14 cellular contexts compared by ENCODE assay signal in genomic region chr6:14401181-14401745, GRCh38.
"Had no signal": no experiment of that assay in that cellular context is flagged by ENCODE, and none has a peak within 500 bp of the region (broad histone marks: within the 10 kb centered on the region; RNA-seq: fewer than 3 reads in every experiment).

No MANE protein-coding gene starts in this region.

- H3K4me3 Mint-ChIP-seq: activated B cell treated with CpG ODN at 0.5 μM for 24 hours; activated naive CD8-positive, alpha-beta T cell treated with anti-CD3 and anti-CD28 coated beads for 36 hours; natural killer cell; T-helper 2 cell treated with Interferon-gamma antibody and Interleukin-4, amounts not matched to agents 5 μg/mL and 100 μg/mL, for 36 hours had no signal

- H3K4me1 Mint-ChIP-seq: activated naive CD8-positive, alpha-beta T cell treated with anti-CD3 and anti-CD28 coated beads for 36 hours had no signal

- ATAC-seq: esophagus mucosa; left colon; mucosa of descending colon; natural killer cell; right lobe of liver; stimulated activated naive CD8-positive, alpha-beta T cell treated with anti-CD3 and anti-CD28 coated beads, Interleukin-15, Interleukin-2, amounts not matched to agents 100 U/mL and 50 U/mL, for 24 hours had no signal

- H3K27me3 Mint-ChIP-seq: activated B cell treated with CpG ODN at 0.5 μM for 24 hours had no signal

- H3K4me3 ChIP-seq: ascending aorta, mucosa of descending colon, right lobe of liver, transverse colon had no signal

- H3K9me3 Mint-ChIP-seq: activated naive CD8-positive, alpha-beta T cell treated with anti-CD3 and anti-CD28 coated beads for 36 hours; natural killer cell had no signal

- H3K4me1 ChIP-seq: ascending aorta, right lobe of liver, transverse colon had no signal

- H3K9me3 ChIP-seq: ascending aorta, mucosa of descending colon, right lobe of liver, transverse colon had no signal

- DNase-seq: activated B cell treated with CpG ODN at 0.5 μM for 24 hours; activated CD4-positive, alpha-beta T cell treated with anti-CD3 and anti-CD28 coated beads for 48 hours; activated CD8-positive, alpha-beta memory T cell treated with anti-CD3 and anti-CD28 coated beads for 24 hours; activated naive CD8-positive, alpha-beta T cell treated with anti-CD3 and anti-CD28 coated beads for 36 hours; left colon; mammary epithelial cell; mucosa of descending colon; natural killer cell; right lobe of liver; stimulated activated naive CD8-positive, alpha-beta T cell treated with anti-CD3 and anti-CD28 coated beads, Interleukin-15, Interleukin-2, amounts not matched to agents 100 U/mL and 50 U/mL, for 24 hours; transverse colon had no signal

- H3K27ac ChIP-seq: ascending aorta, right lobe of liver, transverse colon had no signal

- H3K36me3 ChIP-seq: ascending aorta, right lobe of liver, transverse colon had no signal

- H3K36me3 Mint-ChIP-seq: activated naive CD8-positive, alpha-beta T cell treated with anti-CD3 and anti-CD28 coated beads for 36 hours; natural killer cell had no signal

- H3K27ac Mint-ChIP-seq: activated B cell treated with CpG ODN at 0.5 μM for 24 hours; activated naive CD8-positive, alpha-beta T cell treated with anti-CD3 and anti-CD28 coated beads for 36 hours; natural killer cell; T-helper 2 cell treated with Interferon-gamma antibody and Interleukin-4, amounts not matched to agents 5 μg/mL and 100 μg/mL, for 36 hours had no signal

- H3K27me3 ChIP-seq: ascending aorta, right lobe of liver, transverse colon had no signal
